In genomic region chr22:39980635-39981034, GRCh38 we compare ENCODE assay signal across 31 cellular contexts. TPM values are rescaled to one million over a fixed set of nuclear protein-coding genes. Genes with fewer than 3 reads are reported as not detected.
DNase-seq lines count a peak whose midpoint lies in the region; ATAC-seq, FAIRE-seq and TF ChIP-seq lines count a peak whose summit lies in the region.
"Had no signal": no experiment of that assay in that cellular context is flagged by ENCODE, and none has a peak within 500 bp of the region (broad histone marks: within the 10 kb centered on the region; RNA-seq: fewer than 3 reads in every experiment).

No MANE protein-coding gene starts in this region.

- H3K4me3 ChIP-seq in HEK293 (ENCODE audit: low read depth, low read length) = no peak overlapping the region
- no peak overlapping the region for H3K4me3 ChIP-seq in GM12878
- H3K4me3 ChIP-seq in naive thymus-derived CD4-positive, alpha-beta T cell (ENCODE audit: low read length) = no peak overlapping the region
- no peak overlapping the region for H3K4me3 ChIP-seq in brain microvascular endothelial cell (ENCODE audit: low read depth, low read length)
- H3K4me3 ChIP-seq: BLaER1 treated with 17β-estradiol and CSF1 and Interleukin-3, amounts not matched to agents 10 nM and 100 nM; left ventricle myocardium inferior; prostate gland; right lobe of liver; tibial artery had no signal

- CTCF ChIA-PET in CD4-positive, alpha-beta T cell (lab: Charles Lee) = no interaction called here
- CTCF ChIA-PET in HEK293 (lab: Yijun Ruan, JAX) = no interaction called here
- CTCF ChIA-PET in GM12878 (lab: Yijun Ruan, JAX) = interaction anchor here (0.7 kb wide), 1 partner anchor 15 kb away, joined by 3 read pairs; no protein-coding TSS in a partner anchor
- CTCF ChIA-PET in naive thymus-derived CD4-positive, alpha-beta T cell (lab: Charles Lee) = no interaction called here

- no peak for TF ChIP-seq POLR2A in GM12878 (IDR thresholded peaks at IDR 0.05; ENCODE audit: low read depth, low read length)

- H3K36me3 Mint-ChIP-seq in CD4-positive, alpha-beta T cell (ENCODE audit: low read depth) = peaks cover 12% of the 10 kb centered on the region
- H3K36me3 Mint-ChIP-seq in naive thymus-derived CD4-positive, alpha-beta T cell = peaks cover 0 to 27% (median 7%) of the 10 kb centered on the region in 5 donors

- DNase-seq in CD4-positive, alpha-beta T cell = no peak
- DNase-seq in GM12878 (ENCODE audit: low read depth, low spot score) (no peak), brain microvascular endothelial cell (no peak)
- no peak for DNase-seq in naive thymus-derived CD4-positive, alpha-beta T cell
- no peak for DNase-seq in NK-92 treated with Interleukin-12 subunit alpha and Interleukin-12 subunit beta, amount 100 ng/mL, for 24 hours (lab: John Stamatoyannopoulos, UW)
- DNase-seq: activated effector memory CD4-positive, alpha-beta T cell treated with anti-CD3 and anti-CD28 coated beads, Interleukin-2, amount 50 U/mL, for 16 hours; dermis blood vessel endothelial cell; DMS79 treated with DMSO at 0.1 percent for 48 hours; endodermal cell; foreskin keratinocyte; GF-D8; GOT3; KG1; left ventricle myocardium inferior; MM.1S; NCI-H1105 treated with DMSO at 0.1 percent for 48 hours; NCI-H187 treated with DMSO at 0.1 percent for 48 hours; NCI-H69; right lobe of liver; SIG-M5; tibial artery had no signal

- H3K4me1 ChIP-seq in HEK293 (ENCODE audit: control insufficient read depth, insufficient read depth, low read length) (no peaks in the 10 kb centered on the region), GM12878 (ENCODE audit: control insufficient read depth, insufficient read depth, low read length) (peaks cover 7% of the 10 kb centered on the region)
- H3K4me1 ChIP-seq in naive thymus-derived CD4-positive, alpha-beta T cell (ENCODE audit: control insufficient read depth in 2 of 2, insufficient read depth in 2 of 2, low read length in 2 of 2) = peaks cover 0 to 19% of the 10 kb centered on the region in 2 donors
- H3K4me1 ChIP-seq: prostate gland, right lobe of liver, tibial artery had no signal

- H3K27ac Mint-ChIP-seq in CD4-positive, alpha-beta T cell = peak overlapping the region; percentile 57
- peak overlapping the region in 8 of 9 donors; percentile 75 to 94 (median 86) for H3K27ac Mint-ChIP-seq in naive thymus-derived CD4-positive, alpha-beta T cell
- H3K27ac Mint-ChIP-seq: endodermal cell; T-helper 2 cell treated with Interferon-gamma antibody and Interleukin-4, amounts not matched to agents 5 μg/mL and 100 μg/mL, for 36 hours had no signal

- TF ChIP-seq CTCF in CD4-positive, alpha-beta T cell (IDR thresholded peaks at IDR 0.05) = no peak
- TF ChIP-seq CTCF in HEK293 (tag by site-specific recombination; IDR thresholded peaks at IDR 0.05) (no peak), GM12878 (IDR thresholded peaks at IDR 0.05 in 2 of 3, conservative IDR thresholded peaks at IDR 0.05 in 1 of 3; ENCODE audit: control insufficient read depth in 2 of 3, extremely low read depth in 1 of 3, insufficient read depth in 1 of 3, low read depth in 3 of 3, low read length in 3 of 3) (no peak), brain microvascular endothelial cell (IDR thresholded peaks at IDR 0.05; ENCODE audit: low read depth, low read length, missing control alignments) (no peak)

- H2AFZ ChIP-seq in GM12878 (ENCODE audit: control insufficient read depth, low read depth, low read length) = no peak overlapping the region

- no peaks in the 10 kb centered on the region for H3K36me3 ChIP-seq in HEK293 (ENCODE audit: control insufficient read depth in 2 of 2, insufficient read depth in 1 of 2, low read length in 2 of 2)
- H3K36me3 ChIP-seq in GM12878 (ENCODE audit: control insufficient read depth in 2 of 2, insufficient read depth in 2 of 2, low read length in 1 of 2) = no peaks in the 10 kb centered on the region; a peak in 1 of 4 replicates
- H3K36me3 ChIP-seq in naive thymus-derived CD4-positive, alpha-beta T cell (ENCODE audit: control insufficient read depth in 2 of 3, insufficient read depth in 3 of 3, low read length in 3 of 3) = peaks cover 0 to 3% (median 0%) of the 10 kb centered on the region in 3 experiments
- H3K36me3 ChIP-seq in brain microvascular endothelial cell (replicated peaks) = no peaks in the 10 kb centered on the region
- H3K36me3 ChIP-seq: BLaER1 treated with 17β-estradiol and CSF1 and Interleukin-3, amounts not matched to agents 10 nM and 100 nM; left ventricle myocardium inferior; neutrophil; prostate gland; right lobe of liver; tibial artery had no signal

- peaks cover 44% of the 10 kb centered on the region for H3K4me1 Mint-ChIP-seq in CD4-positive, alpha-beta T cell (ENCODE audit: low read depth)
- H3K4me1 Mint-ChIP-seq in naive thymus-derived CD4-positive, alpha-beta T cell = peaks cover 12 to 53% (median 35%) of the 10 kb centered on the region in 7 donors

- in situ Hi-C loops in GM12878 (cut with MboI) = no loop called here
- in situ Hi-C loops in brain microvascular endothelial cell (cut with HindIII; ENCODE audit: low pct_ligation_motif_present, low sequenced_read_pairs) = no loop called here

- H3K27me3 ChIP-seq in CD4-positive, alpha-beta T cell (ENCODE audit: control insufficient read depth, insufficient read depth, low read length) = no peaks in the 10 kb centered on the region
- H3K27me3 ChIP-seq in GM12878 (replicated peaks in 1 of 2; ENCODE audit: control insufficient read depth in 2 of 2, insufficient read depth in 2 of 2, low read length in 1 of 2) (no peaks in the 10 kb centered on the region), brain microvascular endothelial cell (replicated peaks) (peaks cover 11% of the 10 kb centered on the region)
- H3K27me3 ChIP-seq in naive thymus-derived CD4-positive, alpha-beta T cell (ENCODE audit: control insufficient read depth in 2 of 2, insufficient read depth in 2 of 2, low read length in 2 of 2) = no peaks in the 10 kb centered on the region
- H3K27me3 ChIP-seq: BLaER1 treated with 17β-estradiol and CSF1 and Interleukin-3, amounts not matched to agents 10 nM and 100 nM; right lobe of liver had no signal

- RAD21 ChIA-PET in GM12878 (lab: Charles Lee; ENCODE audit: unreplicated experiment) = no interaction called here

- H3K27me3 Mint-ChIP-seq in CD4-positive, alpha-beta T cell = no peaks in the 10 kb centered on the region
- H3K27me3 Mint-ChIP-seq in naive thymus-derived CD4-positive, alpha-beta T cell = peaks cover 0 to 2% (median 0%) of the 10 kb centered on the region in 5 donors

- peak overlapping the region; percentile 23 for H3K27ac ChIP-seq in CD4-positive, alpha-beta T cell (ENCODE audit: low read depth, low read length)
- H3K27ac ChIP-seq in HEK293 (ENCODE audit: extremely low read depth, low read depth, low read length) = no peak overlapping the region
- H3K27ac ChIP-seq in GM12878 (ENCODE audit: control insufficient read depth, insufficient read depth) = no peak overlapping the region
- H3K27ac ChIP-seq in naive thymus-derived CD4-positive, alpha-beta T cell (ENCODE audit: low read depth, low read length) = peak overlapping the region; percentile 45
- H3K27ac ChIP-seq in brain microvascular endothelial cell = no peak overlapping the region
- H3K27ac ChIP-seq: BLaER1 treated with 17β-estradiol and CSF1 and Interleukin-3, amounts not matched to agents 10 nM and 100 nM; foreskin keratinocyte; left ventricle myocardium inferior; neutrophil; prostate gland; right lobe of liver; tibial artery had no signal

- BruUV-seq in GM12878 (replicated peaks; lab: Mats Ljungman, UMichigan) = no TSS peak

- no peak overlapping the region for H3K4me3 Mint-ChIP-seq in CD4-positive, alpha-beta T cell
- H3K4me3 Mint-ChIP-seq in naive thymus-derived CD4-positive, alpha-beta T cell = peak overlapping the region in 2 of 10 donors; percentile 42 to 44
- H3K4me3 Mint-ChIP-seq: endodermal cell; T-helper 2 cell treated with Interferon-gamma antibody and Interleukin-4, amounts not matched to agents 5 μg/mL and 100 μg/mL, for 36 hours had no signal

- no peak for FAIRE-seq in GM12878 (lab: Jason Lieb, UNC)
- FAIRE-seq: keratinocyte, RCC 7860 had no signal

- no peak for TF ChIP-seq RAD21 in GM12878 (IDR thresholded peaks at IDR 0.05; ENCODE audit: insufficient read depth, low read depth, low read length)

- no peaks in the 10 kb centered on the region for H3K9me3 Mint-ChIP-seq in CD4-positive, alpha-beta T cell
- peaks cover 0 to 10% (median 0%) of the 10 kb centered on the region in 11 donors for H3K9me3 Mint-ChIP-seq in naive thymus-derived CD4-positive, alpha-beta T cell
- H3K9me3 Mint-ChIP-seq: endodermal cell; T-helper 2 cell treated with Interferon-gamma antibody and Interleukin-4, amounts not matched to agents 5 μg/mL and 100 μg/mL, for 36 hours had no signal

- 34% methylated on average over 6 of the region's 6 CpGs for WGBS in GM12878 (ENCODE audit: insufficient coverage, insufficient replicate concordance, low lambda C conversion rate, missing lambda C conversion rate)

- POLR2A ChIA-PET in CD4-positive, alpha-beta T cell (lab: Charles Lee) = interaction anchor here (0.6 to 0.7 kb wide), 2 partner anchors 64 to 437 kb away, joined by 3 to 5 read pairs; no protein-coding TSS in a partner anchor
- POLR2A ChIA-PET in HEK293 (lab: Yijun Ruan, JAX) = no interaction called here
- POLR2A ChIA-PET in GM12878 (lab: Charles Lee) = no interaction called here
- POLR2A ChIA-PET in naive thymus-derived CD4-positive, alpha-beta T cell (lab: Charles Lee) = interaction anchor here (1.1 kb wide), 1 partner anchor 11 kb away, joined by 3 read pairs; no protein-coding TSS in a partner anchor

- no peaks in the 10 kb centered on the region for H3K9me3 ChIP-seq in CD4-positive, alpha-beta T cell (ENCODE audit: control insufficient read depth, low read length)
- H3K9me3 ChIP-seq in HEK293 (ENCODE audit: control insufficient read depth, insufficient read depth, low read depth, low read length) (no peaks in the 10 kb centered on the region), GM12878 (replicated peaks; ENCODE audit: control insufficient read depth, insufficient read depth, low read length) (no peaks in the 10 kb centered on the region)
- H3K9me3 ChIP-seq in naive thymus-derived CD4-positive, alpha-beta T cell (ENCODE audit: control insufficient read depth in 2 of 3, low read length in 3 of 3) = no peaks in the 10 kb centered on the region
- H3K9me3 ChIP-seq: BLaER1 treated with 17β-estradiol and CSF1 and Interleukin-3, amounts not matched to agents 10 nM and 100 nM; left ventricle myocardium inferior; neutrophil; prostate gland; right lobe of liver; tibial artery had no signal

- ATAC-seq in CD4-positive, alpha-beta T cell (ENCODE audit: poor library complexity) = no peak
- ATAC-seq in GM12878 (peak; percentile 17; the same call in 2 of the 3 replicates), GM21381 (IDR thresholded peaks at IDR 0.05; ENCODE audit: unreplicated experiment) (no peak)
- ATAC-seq in naive thymus-derived CD4-positive, alpha-beta T cell = no peak
- ATAC-seq: esophagus mucosa, foreskin keratinocyte, right lobe of liver had no signal

- TF ChIP-seq EP300 in GM12878 (IDR thresholded peaks at IDR 0.05; ENCODE audit: borderline replicate concordance in 1 of 2, control insufficient read depth in 1 of 2, low read depth in 2 of 2, low read length in 2 of 2) = no peak

- intact Hi-C loops in CD4-positive, alpha-beta T cell (cut with DNase I, micrococcal nuclease) = no loop called here
- intact Hi-C loops in GM12878 (cut with micrococcal nuclease; ENCODE audit: unreplicated experiment) = no loop called here
- intact Hi-C loops in naive thymus-derived CD4-positive, alpha-beta T cell (cut with micrococcal nuclease) = no loop called here

- SMC1A ChIA-PET in GM12878 (lab: Charles Lee; ENCODE audit: uncharacterized antibody, unreplicated experiment) = no interaction called here

- H3K4me2 ChIP-seq in GM12878 (ENCODE audit: control insufficient read depth, insufficient read depth) = no peak overlapping the region
- H3K4me2 ChIP-seq: BLaER1 treated with 17β-estradiol and CSF1 and Interleukin-3, amounts not matched to agents 10 nM and 100 nM had no signal

- no peaks in the 10 kb centered on the region for H3K79me2 ChIP-seq in GM12878 (ENCODE audit: control insufficient read depth, insufficient read depth, low read length)

- H3K9ac ChIP-seq in GM12878 (ENCODE audit: control insufficient read depth, insufficient read depth, low read length) = no peak overlapping the region
- H3K9ac ChIP-seq: BLaER1 treated with 17β-estradiol and CSF1 and Interleukin-3, amounts not matched to agents 10 nM and 100 nM had no signal

- no peaks in the 10 kb centered on the region for H4K20me1 ChIP-seq in GM12878 (ENCODE audit: control insufficient read depth, insufficient read depth)
- H4K20me1 ChIP-seq: BLaER1 treated with 17β-estradiol and CSF1 and Interleukin-3, amounts not matched to agents 10 nM and 100 nM had no signal

RNA-seq across cellular contexts. Expression of gene FAM83F, which starts 14.1 kb away (rescaled TPM):
- total RNA-seq in CD4-positive, alpha-beta T cell = 1 to 10 TPM; 5.2 to 6.8 TPM
- total RNA-seq in GM12878 (2013; cell fraction: nucleolus; rRNA removed) = 0.04 and 0.49 TPM in 2 replicates
- not detected in 2 replicates for total RNA-seq in GM12878 (2014; rRNA removed)
- not detected in 2 replicates for total RNA-seq in GM12878 (2014; rRNA removed; fragmentation: Illumina TruSeq; extraction: Trizol)
- total RNA-seq in GM12878 (2021) = 0.03 and 0.05 TPM in 2 replicates
- not detected for polyA plus RNA-seq in GM12878 (2011; ENCODE audit: low read depth)
- polyA plus RNA-seq in GM12878 (2011; rRNA removed) = 0.01 TPM in 1 of 2 replicates, not detected in the other
- under 0.01 TPM in 2 replicates for polyA plus RNA-seq in GM12878 (2011; cell fraction: cytosol; rRNA removed)
- 0.06 TPM in 2 replicates for polyA plus RNA-seq in GM12878 (2011; cell fraction: nucleus; rRNA removed)
- polyA plus RNA-seq in GM12878 (2012) = 0.03 TPM in 1 of 2 replicates, not detected in the other
- 0.01 TPM in 1 of 2 replicates, not detected in the other for polyA plus RNA-seq in GM12878 (2014; fragmentation: Illumina TruSeq; extraction: Trizol)
- not detected for polyA plus RNA-seq in GM12878 (2014; fragmentation: Nextera tagmentation; extraction: Ambion mirVana)
- 0.01 TPM in 1 of 2 replicates, not detected in the other for polyA plus RNA-seq in GM12878 (2014; rRNA removed)
- polyA plus RNA-seq in GM12878 (2016; fragmentation: Nextera tagmentation; extraction: Ambion mirVana) = not detected
- 0.21 TPM in 1 of 2 replicates, not detected in the other for polyA minus RNA-seq in GM12878 (2011; rRNA and poly(A)+ RNA removed)
- not detected in 2 replicates for polyA minus RNA-seq in GM12878 (2011; cell fraction: cytosol; rRNA and poly(A)+ RNA removed)
- not detected in 2 replicates for polyA minus RNA-seq in GM12878 (2011; cell fraction: nucleus; rRNA and poly(A)+ RNA removed)
- total RNA-seq in naive thymus-derived CD4-positive, alpha-beta T cell = 10 to 100 TPM in 1 of 5 experiments, 1 to 10 TPM in 1, under 1 TPM in 3; 0.11 to 10.6 (median 0.51) TPM
- polyA plus RNA-seq in naive thymus-derived CD4-positive, alpha-beta T cell = under 1 TPM in 1 of 2 donors, not detected in 1; 0.20 TPM
- polyA plus RNA-seq: AG04450 had no signal

RNA-seq across cellular contexts. Expression of gene TMA7B, which starts 20.4 kb away (rescaled TPM):
- total RNA-seq in CD4-positive, alpha-beta T cell = 1 to 10 TPM; 5.7 to 6.5 TPM
- 59.4 and 63.4 TPM in 2 replicates for total RNA-seq in GM12878 (2013; cell fraction: nucleolus; rRNA removed)
- total RNA-seq in GM12878 (2014; rRNA removed) (1.5 and 2.1 TPM in 2 replicates), GM12878 (2014; rRNA removed; fragmentation: Illumina TruSeq; extraction: Trizol) (2.6 and 2.7 TPM in 2 replicates), GM12878 (2021) (1.6 and 2.2 TPM in 2 replicates)
- 0.21 TPM for polyA plus RNA-seq in GM12878 (2011; ENCODE audit: low read depth)
- polyA plus RNA-seq in GM12878 (2011; rRNA removed) (2.9 and 3.7 TPM in 2 replicates), GM12878 (2014; fragmentation: Illumina TruSeq; extraction: Trizol) (0.14 and 0.87 TPM in 2 replicates), GM12878 (2014; fragmentation: Nextera tagmentation; extraction: Ambion mirVana) (1 to 10 TPM in 1 of 2 experiments, under 1 TPM in 1; 0.33 to 1.6 TPM), GM12878 (2014; rRNA removed) (1.3 TPM in 2 replicates), GM12878 (2016; fragmentation: Nextera tagmentation; extraction: Ambion mirVana) (1 to 10 TPM; 1.6 to 2.0 TPM)
- 0.75 and 0.79 TPM in 2 replicates for polyA plus RNA-seq in GM12878 (2011; cell fraction: cytosol; rRNA removed)
- 3.0 and 3.5 TPM in 2 replicates for polyA plus RNA-seq in GM12878 (2011; cell fraction: nucleus; rRNA removed)
- 0.31 and 0.35 TPM in 2 replicates for polyA plus RNA-seq in GM12878 (2012)
- 3.3 and 3.4 TPM in 2 replicates for polyA minus RNA-seq in GM12878 (2011; rRNA and poly(A)+ RNA removed)
- not detected in 2 replicates for polyA minus RNA-seq in GM12878 (2011; cell fraction: cytosol; rRNA and poly(A)+ RNA removed)
- 2.7 and 4.8 TPM in 2 replicates for polyA minus RNA-seq in GM12878 (2011; cell fraction: nucleus; rRNA and poly(A)+ RNA removed)
- 10 to 100 TPM in 2 of 5 experiments, 1 to 10 TPM in 3; 6.4 to 12.8 (median 9.5) TPM for total RNA-seq in naive thymus-derived CD4-positive, alpha-beta T cell
- polyA plus RNA-seq in naive thymus-derived CD4-positive, alpha-beta T cell = 1 to 10 TPM; 2.6 to 3.3 TPM
- total RNA-seq: dermis blood vessel endothelial cell, endodermal cell, foreskin keratinocyte, left ventricle myocardium inferior, prostate gland had no signal
- polyA plus RNA-seq: AG04450, foreskin keratinocyte, keratinocyte had no signal

Comparison
In these comparisons a context has a peak if more than half of its experiments do, and no peak if none do; other contexts are left out.
1. H3K27ac ChIP-seq: peak in CD4-positive, alpha-beta T cell (single experiment) and naive thymus-derived CD4-positive, alpha-beta T cell (single experiment); none in HEK293 (single experiment), GM12878 (single experiment) and brain microvascular endothelial cell (single experiment).
2. POLR2A ChIA-PET loops: an anchor here in CD4-positive, alpha-beta T cell (0.6 to 0.7 kb wide) and naive thymus-derived CD4-positive, alpha-beta T cell (1.1 kb wide); none called in HEK293 and GM12878.